In the genomic region with DNA sequence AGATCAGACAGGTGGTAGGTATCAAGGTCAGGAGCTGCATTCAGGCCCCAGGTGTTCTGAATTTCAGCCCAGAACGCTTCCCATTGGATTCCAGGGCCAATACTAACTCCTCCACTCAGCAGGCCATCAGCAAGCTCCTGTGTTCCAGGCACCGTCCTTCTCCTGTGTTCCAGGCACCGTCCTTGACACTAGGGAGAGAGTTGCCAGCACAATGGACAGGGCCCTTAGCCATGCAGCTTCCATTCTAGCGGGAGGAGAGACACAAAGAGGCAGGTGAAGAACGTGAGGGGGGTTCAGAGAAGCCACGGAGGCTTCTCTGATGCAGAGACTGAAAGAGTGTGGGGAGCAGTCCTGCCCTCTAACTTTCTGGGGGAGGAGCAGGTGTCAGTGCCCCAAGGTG, we compare ENCODE assay signal across 1 cellular context.
TF ChIP-seq lines count a peak whose summit lies in the region.

No MANE protein-coding gene starts in this region.

TF ChIP-seq in HCT116, 20 proteins besides CTCF, POLR2A, EP300 and RAD21:
- no peak for TF ChIP-seq ZNF274 (IDR thresholded peaks at IDR 0.05; ENCODE audit: low read depth, low read length)
- TF ChIP-seq, protein P1, sequence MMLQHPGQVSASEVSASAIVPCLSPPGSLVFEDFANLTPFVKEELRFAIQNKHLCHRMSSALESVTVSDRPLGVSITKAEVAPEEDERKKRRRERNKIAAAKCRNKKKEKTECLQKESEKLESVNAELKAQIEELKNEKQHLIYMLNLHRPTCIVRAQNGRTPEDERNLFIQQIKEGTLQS (IDR thresholded peaks at IDR 0.05) = no peak
- TF ChIP-seq, protein P2, sequence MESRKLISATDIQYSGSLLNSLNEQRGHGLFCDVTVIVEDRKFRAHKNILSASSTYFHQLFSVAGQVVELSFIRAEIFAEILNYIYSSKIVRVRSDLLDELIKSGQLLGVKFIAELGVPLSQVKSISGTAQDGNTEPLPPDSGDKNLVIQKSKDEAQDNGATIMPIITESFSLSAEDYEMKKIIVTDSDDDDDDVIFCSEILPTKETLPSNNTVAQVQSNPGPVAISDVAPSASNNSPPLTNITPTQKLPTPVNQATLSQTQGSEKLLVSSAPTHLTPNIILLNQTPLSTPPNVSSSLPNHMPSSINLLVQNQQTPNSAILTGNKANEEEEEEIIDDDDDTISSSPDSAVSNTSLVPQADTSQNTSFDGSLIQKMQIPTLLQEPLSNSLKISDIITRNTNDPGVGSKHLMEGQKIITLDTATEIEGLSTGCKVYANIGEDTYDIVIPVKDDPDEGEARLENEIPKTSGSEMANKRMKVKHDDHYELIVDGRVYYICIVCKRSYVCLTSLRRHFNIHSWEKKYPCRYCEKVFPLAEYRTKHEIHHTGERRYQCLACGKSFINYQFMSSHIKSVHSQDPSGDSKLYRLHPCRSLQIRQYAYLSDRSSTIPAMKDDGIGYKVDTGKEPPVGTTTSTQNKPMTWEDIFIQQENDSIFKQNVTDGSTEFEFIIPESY (IDR thresholded peaks at IDR 0.05; ENCODE audit: extremely low read depth, insufficient replicate concordance, low read length) = no peak
- TF ChIP-seq FOSL1 (IDR thresholded peaks at IDR 0.05; ENCODE audit: low read depth) = no peak
- no peak for TF ChIP-seq ELF1 (IDR thresholded peaks at IDR 0.05; ENCODE audit: borderline replicate concordance, low read depth)
- TF ChIP-seq, protein P3, sequence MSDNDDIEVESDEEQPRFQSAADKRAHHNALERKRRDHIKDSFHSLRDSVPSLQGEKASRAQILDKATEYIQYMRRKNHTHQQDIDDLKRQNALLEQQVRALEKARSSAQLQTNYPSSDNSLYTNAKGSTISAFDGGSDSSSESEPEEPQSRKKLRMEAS (IDR thresholded peaks at IDR 0.05) = no peak
- no peak for TF ChIP-seq YY1 (IDR thresholded peaks at IDR 0.05; ENCODE audit: extremely low read depth, insufficient replicate concordance, low read depth, low read length)
- TF ChIP-seq, protein P4, sequence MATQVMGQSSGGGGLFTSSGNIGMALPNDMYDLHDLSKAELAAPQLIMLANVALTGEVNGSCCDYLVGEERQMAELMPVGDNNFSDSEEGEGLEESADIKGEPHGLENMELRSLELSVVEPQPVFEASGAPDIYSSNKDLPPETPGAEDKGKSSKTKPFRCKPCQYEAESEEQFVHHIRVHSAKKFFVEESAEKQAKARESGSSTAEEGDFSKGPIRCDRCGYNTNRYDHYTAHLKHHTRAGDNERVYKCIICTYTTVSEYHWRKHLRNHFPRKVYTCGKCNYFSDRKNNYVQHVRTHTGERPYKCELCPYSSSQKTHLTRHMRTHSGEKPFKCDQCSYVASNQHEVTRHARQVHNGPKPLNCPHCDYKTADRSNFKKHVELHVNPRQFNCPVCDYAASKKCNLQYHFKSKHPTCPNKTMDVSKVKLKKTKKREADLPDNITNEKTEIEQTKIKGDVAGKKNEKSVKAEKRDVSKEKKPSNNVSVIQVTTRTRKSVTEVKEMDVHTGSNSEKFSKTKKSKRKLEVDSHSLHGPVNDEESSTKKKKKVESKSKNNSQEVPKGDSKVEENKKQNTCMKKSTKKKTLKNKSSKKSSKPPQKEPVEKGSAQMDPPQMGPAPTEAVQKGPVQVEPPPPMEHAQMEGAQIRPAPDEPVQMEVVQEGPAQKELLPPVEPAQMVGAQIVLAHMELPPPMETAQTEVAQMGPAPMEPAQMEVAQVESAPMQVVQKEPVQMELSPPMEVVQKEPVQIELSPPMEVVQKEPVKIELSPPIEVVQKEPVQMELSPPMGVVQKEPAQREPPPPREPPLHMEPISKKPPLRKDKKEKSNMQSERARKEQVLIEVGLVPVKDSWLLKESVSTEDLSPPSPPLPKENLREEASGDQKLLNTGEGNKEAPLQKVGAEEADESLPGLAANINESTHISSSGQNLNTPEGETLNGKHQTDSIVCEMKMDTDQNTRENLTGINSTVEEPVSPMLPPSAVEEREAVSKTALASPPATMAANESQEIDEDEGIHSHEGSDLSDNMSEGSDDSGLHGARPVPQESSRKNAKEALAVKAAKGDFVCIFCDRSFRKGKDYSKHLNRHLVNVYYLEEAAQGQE (IDR thresholded peaks at IDR 0.05; ENCODE audit: low read depth) = 0 out of 2 replicates have a peak, but pooled peaks have one; percentile 5
- no peak for TF ChIP-seq EGR1 (IDR thresholded peaks at IDR 0.05; ENCODE audit: low read depth)
TF ChIP-seq in HCT116: peak in this region for 1.
